Comparison of ENCODE assay signal across 29 cellular contexts in the genomic region with DNA sequence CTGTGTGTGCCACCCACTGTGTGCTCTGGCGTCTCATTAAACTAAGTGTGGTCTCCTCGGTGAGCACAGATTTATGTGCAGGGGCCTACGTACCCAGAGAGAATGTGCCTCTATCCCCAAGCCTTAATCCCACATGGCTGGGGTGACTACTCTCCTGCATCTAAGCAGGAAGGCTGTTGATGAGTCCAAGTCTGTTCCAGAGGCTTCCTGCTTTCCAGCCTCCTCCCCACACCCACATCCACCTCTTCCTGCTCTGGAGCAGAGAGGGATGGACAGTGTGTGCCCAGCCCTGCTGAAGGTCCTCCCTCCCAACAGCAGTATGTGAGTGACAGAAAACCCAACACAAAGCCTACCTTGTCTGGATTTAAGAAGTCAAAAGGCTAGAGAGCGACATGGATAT. TPM values are rescaled to one million over a fixed set of nuclear protein-coding genes. Genes with fewer than 3 reads are reported as not detected.
"Had no signal": no experiment of that assay in that cellular context is flagged by ENCODE, and none has a peak within 500 bp of the region (broad histone marks: within the 10 kb centered on the region; RNA-seq: fewer than 3 reads in every experiment).

No MANE protein-coding gene starts in this region.

- DNase-seq: activated CD4-positive, alpha-beta memory T cell treated with anti-CD3 and anti-CD28 coated beads, Interleukin-2, amount 10 ng/mL, durations not matched to agents 7 days and 5 days; activated CD4-positive, alpha-beta T cell treated with anti-CD3 and anti-CD28 coated beads for 48 hours; activated CD4-positive, CD25-positive, alpha-beta regulatory T cell; activated gamma-delta T cell; activated naive CD4-positive, alpha-beta T cell treated with anti-CD3 and anti-CD28 coated beads, Interleukin-2, amount 50 U/mL, for 16 hours; activated naive CD8-positive, alpha-beta T cell treated with anti-CD3 and anti-CD28 coated beads, Interleukin-2, amount 50 U/mL, for 24 hours; anterior cingulate cortex; body of pancreas; effector CD8-positive, alpha-beta T cell; glutamatergic neuron; kidney glomerular epithelial cell; naive thymus-derived CD4-positive, alpha-beta T cell; occipital lobe; small intestine; stimulated activated CD4-positive, alpha-beta T cell treated with anti-CD3 and anti-CD28 coated beads, Interleukin-2, amount 100 ng/mL, for 24 hours; stimulated activated naive CD4-positive, alpha-beta T cell had no signal

- H3K9me3 Mint-ChIP-seq: activated CD4-positive, alpha-beta memory T cell treated with anti-CD3 and anti-CD28 coated beads, Interleukin-2, amount 10 ng/mL, durations not matched to agents 7 days and 5 days; activated naive CD8-positive, alpha-beta T cell treated with anti-CD3 and anti-CD28 coated beads, Interleukin-2, amount 50 U/mL, for 24 hours; activated T-helper 1 cell treated with anti-CD3 and anti-CD28 coated beads, Interleukin-12 subunit alpha, Interleukin-12 subunit beta, Interleukin-2, Interleukin-4 antibody, amounts not matched to agents 30 ng/mL and 10 ng/mL and 1 ng/mL, durations not matched to agents 14 hours and 24 hours and 36 hours; dendritic cell treated with granulocyte-macrophage colony-stimulating factor and Interleukin-4, amounts not matched to agents 40 ng/mL and 50 ng/mL, for 4 days; neural crest cell; T-helper 2 cell treated with Interferon-gamma antibody and Interleukin-4, amounts not matched to agents 5 μg/mL and 100 μg/mL, for 36 hours; type B pancreatic cell had no signal

- H3K4me2 ChIP-seq: hepatocyte had no signal

- H3K27ac ChIP-seq: body of pancreas, esophagus muscularis mucosa, hepatocyte, thoracic aorta had no signal

- H3K27ac Mint-ChIP-seq: activated CD4-positive, alpha-beta memory T cell treated with anti-CD3 and anti-CD28 coated beads, Interleukin-2, amount 10 ng/mL, durations not matched to agents 7 days and 5 days; activated naive CD8-positive, alpha-beta T cell treated with anti-CD3 and anti-CD28 coated beads, Interleukin-2, amount 50 U/mL, for 24 hours; activated T-helper 1 cell treated with anti-CD3 and anti-CD28 coated beads, Interleukin-12 subunit alpha, Interleukin-12 subunit beta, Interleukin-2, Interleukin-4 antibody, amounts not matched to agents 30 ng/mL and 10 ng/mL and 1 ng/mL, durations not matched to agents 14 hours and 24 hours and 36 hours; dendritic cell treated with granulocyte-macrophage colony-stimulating factor and Interleukin-4, amounts not matched to agents 40 ng/mL and 50 ng/mL, for 4 days; naive thymus-derived CD4-positive, alpha-beta T cell; T-helper 2 cell treated with Interferon-gamma antibody and Interleukin-4, amounts not matched to agents 5 μg/mL and 100 μg/mL, for 36 hours; type B pancreatic cell had no signal

- H2AFZ ChIP-seq: hepatocyte had no signal

- H3K27me3 Mint-ChIP-seq: activated CD4-positive, alpha-beta memory T cell treated with anti-CD3 and anti-CD28 coated beads, Interleukin-2, amount 10 ng/mL, durations not matched to agents 7 days and 5 days; activated naive CD8-positive, alpha-beta T cell treated with anti-CD3 and anti-CD28 coated beads, Interleukin-2, amount 50 U/mL, for 24 hours; dendritic cell treated with granulocyte-macrophage colony-stimulating factor and Interleukin-4, amounts not matched to agents 40 ng/mL and 50 ng/mL, for 4 days; naive thymus-derived CD4-positive, alpha-beta T cell; type B pancreatic cell had no signal

- H3K4me3 Mint-ChIP-seq: activated CD4-positive, alpha-beta memory T cell treated with anti-CD3 and anti-CD28 coated beads, Interleukin-2, amount 10 ng/mL, durations not matched to agents 7 days and 5 days; activated naive CD8-positive, alpha-beta T cell treated with anti-CD3 and anti-CD28 coated beads, Interleukin-2, amount 50 U/mL, for 24 hours; activated T-helper 1 cell treated with anti-CD3 and anti-CD28 coated beads, Interleukin-12 subunit alpha, Interleukin-12 subunit beta, Interleukin-2, Interleukin-4 antibody, amounts not matched to agents 30 ng/mL and 10 ng/mL and 1 ng/mL, durations not matched to agents 14 hours and 24 hours and 36 hours; dendritic cell treated with granulocyte-macrophage colony-stimulating factor and Interleukin-4, amounts not matched to agents 40 ng/mL and 50 ng/mL, for 4 days; naive thymus-derived CD4-positive, alpha-beta T cell; neural crest cell; T-helper 2 cell treated with Interferon-gamma antibody and Interleukin-4, amounts not matched to agents 5 μg/mL and 100 μg/mL, for 36 hours; type B pancreatic cell had no signal

- H3K27me3 ChIP-seq: body of pancreas, esophagus muscularis mucosa, hepatocyte had no signal

- H3K79me2 ChIP-seq: hepatocyte had no signal

- H3K4me1 ChIP-seq: body of pancreas, esophagus muscularis mucosa had no signal

- ATAC-seq: activated naive CD8-positive, alpha-beta T cell treated with anti-CD3 and anti-CD28 coated beads, Interleukin-2, amount 50 U/mL, for 24 hours; body of pancreas; naive thymus-derived CD4-positive, alpha-beta T cell; sciatic nerve; SK-N-SH treated with all-trans-retinoic acid at 6 μM for 48 hours had no signal

- H3K4me3 ChIP-seq: body of pancreas, esophagus muscularis mucosa, hepatocyte, thoracic aorta had no signal

- H3K9me3 ChIP-seq: body of pancreas, esophagus muscularis mucosa, thoracic aorta had no signal

- H3K4me1 Mint-ChIP-seq: activated CD4-positive, alpha-beta memory T cell treated with anti-CD3 and anti-CD28 coated beads, Interleukin-2, amount 10 ng/mL, durations not matched to agents 7 days and 5 days; activated naive CD8-positive, alpha-beta T cell treated with anti-CD3 and anti-CD28 coated beads, Interleukin-2, amount 50 U/mL, for 24 hours; neural crest cell had no signal

RNA-seq across cellular contexts. Expression of a gene that starts 38.8 kb away (rescaled TPM):
- total RNA-seq: activated CD4-positive, alpha-beta memory T cell treated with anti-CD3 and anti-CD28 coated beads, Interleukin-2, amount 10 ng/mL, durations not matched to agents 7 days and 5 days; activated T-helper 1 cell treated with anti-CD3 and anti-CD28 coated beads, Interleukin-12 subunit alpha, Interleukin-12 subunit beta, Interleukin-2, Interleukin-4 antibody, amounts not matched to agents 30 ng/mL and 10 ng/mL and 1 ng/mL, durations not matched to agents 14 hours and 24 hours and 36 hours; cardiac septum; chondrocyte; mesenteric fat pad; neural crest cell; sciatic nerve; thoracic aorta had no signal
